16 cellular contexts compared by ENCODE assay signal in genomic region chr17:69715656-69716055, GRCh38.
"Had no signal": no experiment of that assay in that cellular context is flagged by ENCODE, and none has a peak within 500 bp of the region (broad histone marks: within the 10 kb centered on the region; RNA-seq: fewer than 3 reads in every experiment).

No MANE protein-coding gene starts in this region.

- H3K4me3 Mint-ChIP-seq: naive thymus-derived CD4-positive, alpha-beta T cell; neural crest cell had no signal

- H3K27ac ChIP-seq: colonic mucosa, hepatocyte, transverse colon had no signal

- DNase-seq: colonic mucosa; dermis blood vessel endothelial cell; foreskin melanocyte; head of caudate nucleus; left colon; left ventricle myocardium superior; mesendoderm; naive thymus-derived CD4-positive, alpha-beta T cell; posterior cingulate gyrus; stimulated activated naive CD4-positive, alpha-beta T cell treated with Interleukin-2 at 50 U/mL for 16 hours; testis; transverse colon had no signal

- H3K9me3 Mint-ChIP-seq: neural crest cell had no signal

- H3K27ac Mint-ChIP-seq: naive thymus-derived CD4-positive, alpha-beta T cell had no signal

- H3K4me1 Mint-ChIP-seq: naive thymus-derived CD4-positive, alpha-beta T cell had no signal

- ATAC-seq: left colon; left ventricle myocardium superior; naive thymus-derived CD4-positive, alpha-beta T cell; sciatic nerve had no signal

- H3K27me3 ChIP-seq: colonic mucosa, hepatocyte, testis, transverse colon had no signal

- H3K4me3 ChIP-seq: colonic mucosa, hepatocyte, lung, testis, transverse colon had no signal

- H3K4me1 ChIP-seq: colonic mucosa, transverse colon had no signal

- H3K36me3 ChIP-seq: colonic mucosa, transverse colon had no signal

- H3K27me3 Mint-ChIP-seq: naive thymus-derived CD4-positive, alpha-beta T cell had no signal

- H3K9me3 ChIP-seq: colonic mucosa, testis, transverse colon had no signal
